1 cellular context compared by ENCODE assay signal in genomic region chr3:13846238-13846637, GRCh38.
A peak's percentile ranks its signal among the peaks of the same experiment; 100 is the strongest.
TF ChIP-seq lines count a peak whose summit lies in the region.

No MANE protein-coding gene starts in this region.

TF ChIP-seq in K562, 482 proteins besides CTCF, POLR2A, EP300 and RAD21:
- TF ChIP-seq GTF2E2 (tag; IDR thresholded peaks at IDR 0.05) = no peak
- no peak for TF ChIP-seq KHSRP (IDR thresholded peaks at IDR 0.05)
- no peak for TF ChIP-seq TEAD4 (IDR thresholded peaks at IDR 0.05; ENCODE audit: low read length)
- no peak for TF ChIP-seq TEAD4 (CRISPR knock-in tag; IDR thresholded peaks at IDR 0.05; ENCODE audit: borderline replicate concordance)
- TF ChIP-seq RBM25 (IDR thresholded peaks at IDR 0.05; ENCODE audit: low read depth, low read length, severe bottlenecking) = peak; percentile 79
- 0 out of 4 replicates have a peak, but pooled peaks of 1 of the 2 experiments have one; percentile 22 for TF ChIP-seq KDM1A (IDR thresholded peaks at IDR 0.05)
- no peak for TF ChIP-seq BRD4 (IDR thresholded peaks at IDR 0.05)
- no peak for TF ChIP-seq HNRNPL (IDR thresholded peaks at IDR 0.05; ENCODE audit: low read depth, low read length)
- TF ChIP-seq HOMEZ (CRISPR knock-in tag; IDR thresholded peaks at IDR 0.05) = no peak
- TF ChIP-seq ZNF778 (CRISPR knock-in tag; IDR thresholded peaks at IDR 0.05) = no peak
- TF ChIP-seq, protein P1, sequence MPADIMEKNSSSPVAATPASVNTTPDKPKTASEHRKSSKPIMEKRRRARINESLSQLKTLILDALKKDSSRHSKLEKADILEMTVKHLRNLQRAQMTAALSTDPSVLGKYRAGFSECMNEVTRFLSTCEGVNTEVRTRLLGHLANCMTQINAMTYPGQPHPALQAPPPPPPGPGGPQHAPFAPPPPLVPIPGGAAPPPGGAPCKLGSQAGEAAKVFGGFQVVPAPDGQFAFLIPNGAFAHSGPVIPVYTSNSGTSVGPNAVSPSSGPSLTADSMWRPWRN (IDR thresholded peaks at IDR 0.05; ENCODE audit: low read depth) = no peak
- TF ChIP-seq KAT8 (IDR thresholded peaks at IDR 0.05; ENCODE audit: low read depth) = no peak
- TF ChIP-seq POLR2AphosphoS2 (IDR thresholded peaks at IDR 0.05; ENCODE audit: low read length) = no peak
- TF ChIP-seq PHB2 (IDR thresholded peaks at IDR 0.05; ENCODE audit: low read depth) = no peak
- peak; percentile 59 for TF ChIP-seq ZFP36 (IDR thresholded peaks at IDR 0.05; ENCODE audit: low read depth, low read length, partially characterized antibody)
- TF ChIP-seq ZBTB9 (CRISPR knock-in tag; IDR thresholded peaks at IDR 0.05) = no peak
- no peak for TF ChIP-seq DPF2 (IDR thresholded peaks at IDR 0.05)
- TF ChIP-seq TARDBP (IDR thresholded peaks at IDR 0.05) = no peak
- TF ChIP-seq ZNF740 (CRISPR knock-in tag; IDR thresholded peaks at IDR 0.05) = no peak
- TF ChIP-seq ZNF740 (tag; IDR thresholded peaks at IDR 0.05) = no peak
- no peak for TF ChIP-seq ZNF121 (CRISPR knock-in tag; conservative IDR thresholded peaks at IDR 0.05)
- no peak for TF ChIP-seq ZNF436 (CRISPR knock-in tag; IDR thresholded peaks at IDR 0.05)
- TF ChIP-seq BCOR (IDR thresholded peaks at IDR 0.05) = peak; percentile 43; the same call in 1 of the 2 replicates
- TF ChIP-seq TRIM24 (IDR thresholded peaks at IDR 0.05) = no peak
- TF ChIP-seq SP1 (CRISPR knock-in tag; IDR thresholded peaks at IDR 0.05) = no peak
- no peak for TF ChIP-seq BRD9 (IDR thresholded peaks at IDR 0.05; ENCODE audit: low read depth, partially characterized antibody)
- TF ChIP-seq, protein P2, sequence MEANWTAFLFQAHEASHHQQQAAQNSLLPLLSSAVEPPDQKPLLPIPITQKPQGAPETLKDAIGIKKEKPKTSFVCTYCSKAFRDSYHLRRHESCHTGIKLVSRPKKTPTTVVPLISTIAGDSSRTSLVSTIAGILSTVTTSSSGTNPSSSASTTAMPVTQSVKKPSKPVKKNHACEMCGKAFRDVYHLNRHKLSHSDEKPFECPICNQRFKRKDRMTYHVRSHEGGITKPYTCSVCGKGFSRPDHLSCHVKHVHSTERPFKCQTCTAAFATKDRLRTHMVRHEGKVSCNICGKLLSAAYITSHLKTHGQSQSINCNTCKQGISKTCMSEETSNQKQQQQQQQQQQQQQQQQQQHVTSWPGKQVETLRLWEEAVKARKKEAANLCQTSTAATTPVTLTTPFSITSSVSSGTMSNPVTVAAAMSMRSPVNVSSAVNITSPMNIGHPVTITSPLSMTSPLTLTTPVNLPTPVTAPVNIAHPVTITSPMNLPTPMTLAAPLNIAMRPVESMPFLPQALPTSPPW (CRISPR knock-in tag; IDR thresholded peaks at IDR 0.05) = no peak
- TF ChIP-seq MYNN (IDR thresholded peaks at IDR 0.05) = no peak
- no peak for TF ChIP-seq MYNN (CRISPR knock-in tag; IDR thresholded peaks at IDR 0.05)
- TF ChIP-seq SIN3B (IDR thresholded peaks at IDR 0.05; ENCODE audit: low read depth) = no peak
